Comparison of ENCODE assay signal across 1 cellular context in genomic region chr7:108347616-108348015, GRCh38.
TF ChIP-seq lines count a peak whose summit lies in the region.

No MANE protein-coding gene starts in this region.

TF ChIP-seq in HepG2, 621 proteins besides CTCF, POLR2A, EP300 and RAD21 (continued from another document and continues in another):
- TF ChIP-seq, protein P1, sequence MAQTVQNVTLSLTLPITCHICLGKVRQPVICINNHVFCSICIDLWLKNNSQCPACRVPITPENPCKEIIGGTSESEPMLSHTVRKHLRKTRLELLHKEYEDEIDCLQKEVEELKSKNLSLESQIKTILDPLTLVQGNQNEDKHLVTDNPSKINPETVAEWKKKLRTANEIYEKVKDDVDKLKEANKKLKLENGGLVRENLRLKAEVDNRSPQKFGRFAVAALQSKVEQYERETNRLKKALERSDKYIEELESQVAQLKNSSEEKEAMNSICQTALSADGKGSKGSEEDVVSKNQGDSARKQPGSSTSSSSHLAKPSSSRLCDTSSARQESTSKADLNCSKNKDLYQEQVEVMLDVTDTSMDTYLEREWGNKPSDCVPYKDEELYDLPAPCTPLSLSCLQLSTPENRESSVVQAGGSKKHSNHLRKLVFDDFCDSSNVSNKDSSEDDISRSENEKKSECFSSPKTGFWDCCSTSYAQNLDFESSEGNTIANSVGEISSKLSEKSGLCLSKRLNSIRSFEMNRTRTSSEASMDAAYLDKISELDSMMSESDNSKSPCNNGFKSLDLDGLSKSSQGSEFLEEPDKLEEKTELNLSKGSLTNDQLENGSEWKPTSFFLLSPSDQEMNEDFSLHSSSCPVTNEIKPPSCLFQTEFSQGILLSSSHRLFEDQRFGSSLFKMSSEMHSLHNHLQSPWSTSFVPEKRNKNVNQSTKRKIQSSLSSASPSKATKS (CRISPR knock-in tag; IDR thresholded peaks at IDR 0.05), result no peak
- TF ChIP-seq PCBP2 (optimal IDR thresholded peaks at IDR 0.05; ENCODE audit: low read depth, low read length, poor library complexity, severe bottlenecking), result no peak
- TF ChIP-seq SAP130 (CRISPR knock-in tag; IDR thresholded peaks at IDR 0.05; ENCODE audit: low read depth), result 0 out of 2 replicates have a peak, but pooled peaks have one; percentile 23
- TF ChIP-seq, protein P2, sequence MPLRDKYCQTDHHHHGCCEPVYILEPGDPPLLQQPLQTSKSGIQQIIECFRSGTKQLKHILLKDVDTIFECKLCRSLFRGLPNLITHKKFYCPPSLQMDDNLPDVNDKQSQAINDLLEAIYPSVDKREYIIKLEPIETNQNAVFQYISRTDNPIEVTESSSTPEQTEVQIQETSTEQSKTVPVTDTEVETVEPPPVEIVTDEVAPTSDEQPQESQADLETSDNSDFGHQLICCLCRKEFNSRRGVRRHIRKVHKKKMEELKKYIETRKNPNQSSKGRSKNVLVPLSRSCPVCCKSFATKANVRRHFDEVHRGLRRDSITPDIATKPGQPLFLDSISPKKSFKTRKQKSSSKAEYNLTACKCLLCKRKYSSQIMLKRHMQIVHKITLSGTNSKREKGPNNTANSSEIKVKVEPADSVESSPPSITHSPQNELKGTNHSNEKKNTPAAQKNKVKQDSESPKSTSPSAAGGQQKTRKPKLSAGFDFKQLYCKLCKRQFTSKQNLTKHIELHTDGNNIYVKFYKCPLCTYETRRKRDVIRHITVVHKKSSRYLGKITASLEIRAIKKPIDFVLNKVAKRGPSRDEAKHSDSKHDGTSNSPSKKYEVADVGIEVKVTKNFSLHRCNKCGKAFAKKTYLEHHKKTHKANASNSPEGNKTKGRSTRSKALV (CRISPR knock-in tag; IDR thresholded peaks at IDR 0.05), result no peak
- TF ChIP-seq ZNF75D (CRISPR knock-in tag; IDR thresholded peaks at IDR 0.05; ENCODE audit: borderline replicate concordance), result no peak
- TF ChIP-seq ARID3A (IDR thresholded peaks at IDR 0.05; ENCODE audit: low read depth, low read length), result no peak
- TF ChIP-seq ZNF10 (CRISPR knock-in tag; IDR thresholded peaks at IDR 0.05; ENCODE audit: borderline replicate concordance, low read depth), result no peak
- no peak for TF ChIP-seq ZMAT5 (CRISPR knock-in tag; IDR thresholded peaks at IDR 0.05; ENCODE audit: borderline replicate concordance, low read depth)
- TF ChIP-seq ERF (CRISPR knock-in tag; IDR thresholded peaks at IDR 0.05), result 0 out of 2 replicates have a peak, but pooled peaks have one; percentile 28
- no peak for TF ChIP-seq CC2D1A (CRISPR knock-in tag; IDR thresholded peaks at IDR 0.05)
- no peak for TF ChIP-seq DBP (CRISPR knock-in tag; IDR thresholded peaks at IDR 0.05; ENCODE audit: not compliant biosample characterization)
- no peak for TF ChIP-seq FOXA1 (IDR thresholded peaks at IDR 0.05)
- TF ChIP-seq FOXA1 (CRISPR knock-in tag; IDR thresholded peaks at IDR 0.05), result 0 out of 2 replicates have a peak, but pooled peaks have one; percentile 8
- TF ChIP-seq KDM5B (CRISPR knock-in tag; IDR thresholded peaks at IDR 0.05; ENCODE audit: borderline replicate concordance), result no peak
- TF ChIP-seq SALL1 (CRISPR knock-in tag; IDR thresholded peaks at IDR 0.05), result 0 out of 2 replicates have a peak, but pooled peaks have one; percentile 23
- no peak for TF ChIP-seq SP140L (CRISPR knock-in tag; IDR thresholded peaks at IDR 0.05; ENCODE audit: borderline replicate concordance)
- no peak for TF ChIP-seq GLMP (CRISPR knock-in tag; IDR thresholded peaks at IDR 0.05; ENCODE audit: borderline replicate concordance)
- TF ChIP-seq YEATS4 (CRISPR knock-in tag; IDR thresholded peaks at IDR 0.05; ENCODE audit: borderline replicate concordance), result no peak
- peak; percentile 40; the same call in 1 of the 2 replicates for TF ChIP-seq HDAC2 (CRISPR knock-in tag; IDR thresholded peaks at IDR 0.05)
- TF ChIP-seq, protein P3, sequence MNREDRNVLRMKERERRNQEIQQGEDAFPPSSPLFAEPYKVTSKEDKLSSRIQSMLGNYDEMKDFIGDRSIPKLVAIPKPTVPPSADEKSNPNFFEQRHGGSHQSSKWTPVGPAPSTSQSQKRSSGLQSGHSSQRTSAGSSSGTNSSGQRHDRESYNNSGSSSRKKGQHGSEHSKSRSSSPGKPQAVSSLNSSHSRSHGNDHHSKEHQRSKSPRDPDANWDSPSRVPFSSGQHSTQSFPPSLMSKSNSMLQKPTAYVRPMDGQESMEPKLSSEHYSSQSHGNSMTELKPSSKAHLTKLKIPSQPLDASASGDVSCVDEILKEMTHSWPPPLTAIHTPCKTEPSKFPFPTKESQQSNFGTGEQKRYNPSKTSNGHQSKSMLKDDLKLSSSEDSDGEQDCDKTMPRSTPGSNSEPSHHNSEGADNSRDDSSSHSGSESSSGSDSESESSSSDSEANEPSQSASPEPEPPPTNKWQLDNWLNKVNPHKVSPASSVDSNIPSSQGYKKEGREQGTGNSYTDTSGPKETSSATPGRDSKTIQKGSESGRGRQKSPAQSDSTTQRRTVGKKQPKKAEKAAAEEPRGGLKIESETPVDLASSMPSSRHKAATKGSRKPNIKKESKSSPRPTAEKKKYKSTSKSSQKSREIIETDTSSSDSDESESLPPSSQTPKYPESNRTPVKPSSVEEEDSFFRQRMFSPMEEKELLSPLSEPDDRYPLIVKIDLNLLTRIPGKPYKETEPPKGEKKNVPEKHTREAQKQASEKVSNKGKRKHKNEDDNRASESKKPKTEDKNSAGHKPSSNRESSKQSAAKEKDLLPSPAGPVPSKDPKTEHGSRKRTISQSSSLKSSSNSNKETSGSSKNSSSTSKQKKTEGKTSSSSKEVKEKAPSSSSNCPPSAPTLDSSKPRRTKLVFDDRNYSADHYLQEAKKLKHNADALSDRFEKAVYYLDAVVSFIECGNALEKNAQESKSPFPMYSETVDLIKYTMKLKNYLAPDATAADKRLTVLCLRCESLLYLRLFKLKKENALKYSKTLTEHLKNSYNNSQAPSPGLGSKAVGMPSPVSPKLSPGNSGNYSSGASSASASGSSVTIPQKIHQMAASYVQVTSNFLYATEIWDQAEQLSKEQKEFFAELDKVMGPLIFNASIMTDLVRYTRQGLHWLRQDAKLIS (CRISPR knock-in tag; IDR thresholded peaks at IDR 0.05), result no peak
- TF ChIP-seq ZNF589 (CRISPR knock-in tag; conservative IDR thresholded peaks at IDR 0.05), result no peak
- TF ChIP-seq TP53 (CRISPR knock-in tag; conservative IDR thresholded peaks at IDR 0.05), result no peak
- no peak for TF ChIP-seq NCOR1 (IDR thresholded peaks at IDR 0.05; ENCODE audit: borderline replicate concordance, low read length)
- no peak for TF ChIP-seq KAT8 (CRISPR knock-in tag; IDR thresholded peaks at IDR 0.05)
- TF ChIP-seq ZIK1 (CRISPR knock-in tag; IDR thresholded peaks at IDR 0.05; ENCODE audit: borderline replicate concordance, low read depth), result no peak
- 0 out of 2 replicates have a peak, but pooled peaks have one; percentile 30 for TF ChIP-seq ZNF232 (CRISPR knock-in tag; IDR thresholded peaks at IDR 0.05; ENCODE audit: borderline replicate concordance)
- TF ChIP-seq, protein P4, sequence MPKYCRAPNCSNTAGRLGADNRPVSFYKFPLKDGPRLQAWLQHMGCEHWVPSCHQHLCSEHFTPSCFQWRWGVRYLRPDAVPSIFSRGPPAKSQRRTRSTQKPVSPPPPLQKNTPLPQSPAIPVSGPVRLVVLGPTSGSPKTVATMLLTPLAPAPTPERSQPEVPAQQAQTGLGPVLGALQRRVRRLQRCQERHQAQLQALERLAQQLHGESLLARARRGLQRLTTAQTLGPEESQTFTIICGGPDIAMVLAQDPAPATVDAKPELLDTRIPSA (CRISPR knock-in tag; IDR thresholded peaks at IDR 0.05; ENCODE audit: borderline replicate concordance), result no peak
- TF ChIP-seq MIER2 (CRISPR knock-in tag; IDR thresholded peaks at IDR 0.05), result peak; percentile 96
- TF ChIP-seq GTF3A (CRISPR knock-in tag; conservative IDR thresholded peaks at IDR 0.05), result no peak
- no peak for TF ChIP-seq NR2F6 (IDR thresholded peaks at IDR 0.05)
- no peak for TF ChIP-seq NR2F6 (CRISPR knock-in tag; IDR thresholded peaks at IDR 0.05)
- no peak for TF ChIP-seq FOXA3 (CRISPR knock-in tag; IDR thresholded peaks at IDR 0.05)
- TF ChIP-seq ZFP37 (CRISPR knock-in tag; IDR thresholded peaks at IDR 0.05; ENCODE audit: borderline replicate concordance), result no peak
- peak; percentile 91 for TF ChIP-seq TEAD3 (CRISPR knock-in tag; optimal IDR thresholded peaks at IDR 0.05; ENCODE audit: borderline replicate concordance)
- peak; percentile 63 for TF ChIP-seq ZNF331 (CRISPR knock-in tag; IDR thresholded peaks at IDR 0.05)
- TF ChIP-seq, protein P5, sequence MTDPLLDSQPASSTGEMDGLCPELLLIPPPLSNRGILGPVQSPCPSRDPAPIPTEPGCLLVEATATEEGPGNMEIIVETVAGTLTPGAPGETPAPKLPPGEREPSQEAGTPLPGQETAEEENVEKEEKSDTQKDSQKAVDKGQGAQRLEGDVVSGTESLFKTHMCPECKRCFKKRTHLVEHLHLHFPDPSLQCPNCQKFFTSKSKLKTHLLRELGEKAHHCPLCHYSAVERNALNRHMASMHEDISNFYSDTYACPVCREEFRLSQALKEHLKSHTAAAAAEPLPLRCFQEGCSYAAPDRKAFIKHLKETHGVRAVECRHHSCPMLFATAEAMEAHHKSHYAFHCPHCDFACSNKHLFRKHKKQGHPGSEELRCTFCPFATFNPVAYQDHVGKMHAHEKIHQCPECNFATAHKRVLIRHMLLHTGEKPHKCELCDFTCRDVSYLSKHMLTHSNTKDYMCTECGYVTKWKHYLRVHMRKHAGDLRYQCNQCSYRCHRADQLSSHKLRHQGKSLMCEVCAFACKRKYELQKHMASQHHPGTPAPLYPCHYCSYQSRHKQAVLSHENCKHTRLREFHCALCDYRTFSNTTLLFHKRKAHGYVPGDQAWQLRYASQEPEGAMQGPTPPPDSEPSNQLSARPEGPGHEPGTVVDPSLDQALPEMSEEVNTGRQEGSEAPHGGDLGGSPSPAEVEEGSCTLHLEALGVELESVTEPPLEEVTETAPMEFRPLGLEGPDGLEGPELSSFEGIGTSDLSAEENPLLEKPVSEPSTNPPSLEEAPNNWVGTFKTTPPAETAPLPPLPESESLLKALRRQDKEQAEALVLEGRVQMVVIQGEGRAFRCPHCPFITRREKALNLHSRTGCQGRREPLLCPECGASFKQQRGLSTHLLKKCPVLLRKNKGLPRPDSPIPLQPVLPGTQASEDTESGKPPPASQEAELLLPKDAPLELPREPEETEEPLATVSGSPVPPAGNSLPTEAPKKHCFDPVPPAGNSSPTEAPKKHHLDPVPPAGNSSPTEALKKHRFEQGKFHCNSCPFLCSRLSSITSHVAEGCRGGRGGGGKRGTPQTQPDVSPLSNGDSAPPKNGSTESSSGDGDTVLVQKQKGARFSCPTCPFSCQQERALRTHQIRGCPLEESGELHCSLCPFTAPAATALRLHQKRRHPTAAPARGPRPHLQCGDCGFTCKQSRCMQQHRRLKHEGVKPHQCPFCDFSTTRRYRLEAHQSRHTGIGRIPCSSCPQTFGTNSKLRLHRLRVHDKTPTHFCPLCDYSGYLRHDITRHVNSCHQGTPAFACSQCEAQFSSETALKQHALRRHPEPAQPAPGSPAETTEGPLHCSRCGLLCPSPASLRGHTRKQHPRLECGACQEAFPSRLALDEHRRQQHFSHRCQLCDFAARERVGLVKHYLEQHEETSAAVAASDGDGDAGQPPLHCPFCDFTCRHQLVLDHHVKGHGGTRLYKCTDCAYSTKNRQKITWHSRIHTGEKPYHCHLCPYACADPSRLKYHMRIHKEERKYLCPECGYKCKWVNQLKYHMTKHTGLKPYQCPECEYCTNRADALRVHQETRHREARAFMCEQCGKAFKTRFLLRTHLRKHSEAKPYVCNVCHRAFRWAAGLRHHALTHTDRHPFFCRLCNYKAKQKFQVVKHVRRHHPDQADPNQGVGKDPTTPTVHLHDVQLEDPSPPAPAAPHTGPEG (CRISPR knock-in tag; IDR thresholded peaks at IDR 0.05), result no peak
- no peak for TF ChIP-seq JARID2 (CRISPR knock-in tag; IDR thresholded peaks at IDR 0.05; ENCODE audit: insufficient replicate concordance)
- TF ChIP-seq, protein P6, sequence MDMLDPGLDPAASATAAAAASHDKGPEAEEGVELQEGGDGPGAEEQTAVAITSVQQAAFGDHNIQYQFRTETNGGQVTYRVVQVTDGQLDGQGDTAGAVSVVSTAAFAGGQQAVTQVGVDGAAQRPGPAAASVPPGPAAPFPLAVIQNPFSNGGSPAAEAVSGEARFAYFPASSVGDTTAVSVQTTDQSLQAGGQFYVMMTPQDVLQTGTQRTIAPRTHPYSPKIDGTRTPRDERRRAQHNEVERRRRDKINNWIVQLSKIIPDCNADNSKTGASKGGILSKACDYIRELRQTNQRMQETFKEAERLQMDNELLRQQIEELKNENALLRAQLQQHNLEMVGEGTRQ (IDR thresholded peaks at IDR 0.05; ENCODE audit: low read depth, low read length), result no peak
- TF ChIP-seq, protein P6 (CRISPR knock-in tag; IDR thresholded peaks at IDR 0.05; ENCODE audit: borderline replicate concordance), result no peak
